23 cellular contexts compared by ENCODE assay signal in the genomic region with DNA sequence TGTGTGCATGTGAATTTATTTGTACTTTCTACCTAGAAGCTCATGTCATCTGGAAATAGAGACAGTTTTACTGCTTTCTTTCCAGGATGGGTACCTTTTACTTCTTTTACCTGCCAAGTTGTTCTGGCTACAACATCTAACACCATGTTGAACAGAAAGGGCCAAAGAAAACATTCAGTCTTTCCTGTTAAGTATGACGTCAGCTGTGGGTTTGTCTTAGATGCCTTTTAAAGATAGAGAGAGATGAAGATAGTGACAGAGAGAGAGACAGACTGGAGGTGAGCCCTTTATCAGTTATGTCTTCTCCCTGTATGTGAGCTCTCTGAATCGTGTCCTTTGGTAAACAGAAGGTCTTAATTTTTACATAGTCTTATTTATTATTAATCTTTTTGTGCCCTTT. TPM values are rescaled to one million over a fixed set of nuclear protein-coding genes. Genes with fewer than 3 reads are reported as not detected.
DNase-seq lines count a peak whose midpoint lies in the region; ATAC-seq, FAIRE-seq and TF ChIP-seq lines count a peak whose summit lies in the region.
"Had no signal": no experiment of that assay in that cellular context is flagged by ENCODE, and none has a peak within 500 bp of the region (broad histone marks: within the 10 kb centered on the region; RNA-seq: fewer than 3 reads in every experiment).

No MANE protein-coding gene starts in this region.

- no peaks in the 10 kb centered on the region for H3K36me3 Mint-ChIP-seq in Calu3 (ENCODE audit: insufficient read depth, unreplicated experiment)
- H3K36me3 Mint-ChIP-seq: CD14-positive monocyte had no signal

- ATAC-seq in HG02840 (IDR thresholded peaks at IDR 0.05; ENCODE audit: low FRiP score, unreplicated experiment), result no peak
- ATAC-seq: A549 had no signal

- no peaks in the 10 kb centered on the region for H3K9me3 ChIP-seq in prostate gland
- H3K9me3 ChIP-seq: SJCRH30 had no signal

- in situ Hi-C loops in Caki2 (cut with HindIII; ENCODE audit: low pct_unique_long_range_greater_than_20kb, low sequenced_read_pairs), result no loop called here

- WGBS in prostate gland, result 16% methylated on average over 2 of the region's 2 CpGs

- no TSS peak for BruUV-seq in Calu3 (replicated peaks; lab: Mats Ljungman, UMichigan)

- no peaks in the 10 kb centered on the region for H3K36me3 ChIP-seq in prostate gland
- H3K36me3 ChIP-seq: SJCRH30 had no signal

- peaks cover 3% of the 10 kb centered on the region for H3K9me3 Mint-ChIP-seq in Calu3 (ENCODE audit: low read depth, unreplicated experiment)

- H3K27me3 Mint-ChIP-seq in Calu3 (ENCODE audit: unreplicated experiment), result peaks cover 31% of the 10 kb centered on the region

- no peak for TF ChIP-seq POLR2A in prostate gland (IDR thresholded peaks at IDR 0.05)

- peaks cover 41% of the 10 kb centered on the region for H3K4me1 Mint-ChIP-seq in Calu3 (ENCODE audit: low read depth, unreplicated experiment)
- H3K4me1 Mint-ChIP-seq: B cell, CD14-positive monocyte had no signal

- no peak overlapping the region for H3K4me3 Mint-ChIP-seq in Calu3 (ENCODE audit: low read depth, unreplicated experiment)
- H3K4me3 Mint-ChIP-seq: B cell, CD14-positive monocyte, H9 had no signal

- no peak overlapping the region for H3K27ac Mint-ChIP-seq in Calu3 (ENCODE audit: unreplicated experiment)
- H3K27ac Mint-ChIP-seq: B cell, CD14-positive monocyte, H9 had no signal

- intact Hi-C loops in prostate gland (cut with DNase I) (no loop called here), Calu3 (cut with micrococcal nuclease; ENCODE audit: unreplicated experiment) (no loop called here)

- CTCF ChIA-PET in Calu3 (lab: Charles Lee), result interaction anchor here (0.6 kb wide), 1 partner anchor 250 kb away, joined by 3 read pairs; no protein-coding TSS in a partner anchor

- DNase-seq in Caki2 (ENCODE audit: low read depth) (peak; percentile 70), NCI-H226 (peak; percentile 20), fibroblast of the aortic adventitia (ENCODE audit: low read depth) (peak; percentile 6), prostate gland (ENCODE audit: low spot score) (peak; percentile 81), urothelium cell line (ENCODE audit: low spot score) (no peak), Calu3 (no peak)
- DNase-seq: DMS79 treated with DMSO at 0.1 percent for 48 hours, GM23248, H9, KBM-7, MV-4-11, NCI-H1105 treated with DMSO at 0.1 percent for 48 hours, NCI-H2081, NCI-H2171, NCI-H524 treated with DMSO at 0.1 percent for 48 hours, OCI-M1, SJCRH30 had no signal

- no peak for FAIRE-seq in urothelium cell line (lab: Jason Lieb, UNC)
- FAIRE-seq: A549, GM12891, RCC 7860 had no signal

- H3K4me3 ChIP-seq in fibroblast of the aortic adventitia (ENCODE audit: low read depth, low read length) (no peak overlapping the region), prostate gland (no peak overlapping the region)
- H3K4me3 ChIP-seq: A549, GM23248, SJCRH30 had no signal

- H3K27me3 ChIP-seq in prostate gland (replicated peaks; ENCODE audit: insufficient read depth), result no peaks in the 10 kb centered on the region
- H3K27me3 ChIP-seq: SJCRH30 had no signal

- TF ChIP-seq CTCF in fibroblast of the aortic adventitia (IDR thresholded peaks at IDR 0.05; ENCODE audit: insufficient read depth, low read length) (no peak), prostate gland (IDR thresholded peaks at IDR 0.05) (no peak), Calu3 (IDR thresholded peaks at IDR 0.05; ENCODE audit: unreplicated experiment) (no peak)

- no peaks in the 10 kb centered on the region for H3K4me1 ChIP-seq in prostate gland (replicated peaks)
- H3K4me1 ChIP-seq: SJCRH30 had no signal

- peak overlapping the region; percentile 8 to 60 for H3K27ac ChIP-seq in prostate gland
- H3K27ac ChIP-seq: A549, GM23248, SJCRH30 had no signal

RNA-seq across cellular contexts. Expression of gene DACT2, which starts 3.4 kb away (rescaled TPM):
- total RNA-seq in Caki2 (2014; rRNA removed; shearing (Covaris generic); ENCODE audit: low replicate concordance), result not detected in 2 replicates
- total RNA-seq in fibroblast of the aortic adventitia (ENCODE audit: low replicate concordance) (0.27 and 0.98 TPM in 2 replicates), prostate gland (10 to 100 TPM; 22.1 to 28.1 TPM), Calu3 (2022) (not detected in 2 replicates)
- total RNA-seq: B cell, GM23248, SJCRH30 had no signal

Comparison
In these comparisons a context has a peak if more than half of its experiments do, and no peak if none do; other contexts are left out.
1. DNase-seq: peak in Caki2 (single experiment), NCI-H226 (single experiment), fibroblast of the aortic adventitia (single experiment) and prostate gland (single experiment); none in urothelium cell line (single experiment) and Calu3 (single experiment).
2. RNA of gene DACT2, which starts 3.4 kb away (total RNA-seq): 22.1 to 28.1 TPM in prostate gland; 0.27 to 0.98 TPM in fibroblast of the aortic adventitia, not detected in Caki2 and not detected in Calu3; every median in the first group is over 10 times any median in the second.